Comparison of ENCODE assay signal across 8 cellular contexts in the genomic region with DNA sequence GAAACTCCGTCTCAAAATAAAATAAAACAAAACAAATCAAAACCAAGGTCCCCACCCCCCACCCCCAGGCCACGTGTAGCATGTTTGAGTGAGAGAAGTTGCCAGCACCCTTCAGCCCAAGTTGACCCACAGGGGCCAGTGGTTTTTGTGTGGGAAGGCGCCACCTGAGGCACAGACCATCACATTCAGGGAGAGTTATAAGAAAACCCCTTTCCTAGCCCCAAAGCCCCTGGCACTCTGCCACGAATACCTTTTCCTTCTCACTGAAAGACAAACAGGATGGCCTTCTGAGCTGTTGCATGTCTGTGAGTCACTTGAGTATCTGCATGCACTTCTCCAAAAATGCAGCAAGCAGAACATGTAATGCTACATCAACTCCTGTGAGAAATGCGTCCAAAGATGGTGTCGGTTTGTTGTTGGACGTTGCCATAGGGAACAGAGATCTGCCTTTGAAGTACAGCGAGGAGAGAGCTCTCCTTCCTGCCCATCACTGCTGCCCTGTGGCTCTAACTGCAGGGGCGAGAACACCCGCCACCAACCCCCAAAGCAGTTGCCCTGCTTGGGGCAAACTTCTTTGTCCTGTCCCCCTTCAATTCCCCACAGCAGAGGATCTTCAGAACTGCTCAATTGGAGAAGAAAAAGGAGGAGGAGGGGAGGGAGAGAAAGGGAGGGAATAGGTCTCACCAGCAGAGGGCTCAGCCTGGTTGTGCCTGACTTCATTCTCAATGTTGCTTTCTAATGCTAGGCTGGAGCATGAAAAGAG. TPM values are rescaled to one million over a fixed set of nuclear protein-coding genes. Genes with fewer than 3 reads are reported as not detected.
DNase-seq lines count a peak whose midpoint lies in the region; ATAC-seq and TF ChIP-seq lines count a peak whose summit lies in the region.

No MANE protein-coding gene starts in this region.

- ATAC-seq in HG02642 (IDR thresholded peaks at IDR 0.05; ENCODE audit: poor library complexity, unreplicated experiment) (peak; percentile 22), WTC11 (peak; percentile 55)

- H3K4me3 Mint-ChIP-seq in WTC11 = no peak overlapping the region

- CTCF ChIA-PET in WTC11 (lab: Charles Lee) = interaction anchor here (0.6 to 4.6 kb wide), 16 partner anchors 10 to 768 kb away, joined by 3 to 72 read pairs (median 4); no protein-coding TSS in a partner anchor

- H3K36me3 Mint-ChIP-seq in WTC11 = no peaks in the 10 kb centered on the region

- H3K27ac Mint-ChIP-seq in WTC11 = no peak overlapping the region; the same call in 1 of the 2 replicates

- peak; percentile 84 for DNase-seq in GM10266 (ENCODE audit: extremely low spot score)
- DNase-seq in NCI-H2227 (lab: John Stamatoyannopoulos, UW; ENCODE audit: unreplicated experiment) = peak; percentile 64
- DNase-seq in WTC11 (ENCODE audit: low spot score) = peak; percentile 48
- DNase-seq in cerebellar cortex (ENCODE audit: low spot score) = peak; percentile 90
- peak; percentile 91 for DNase-seq in left kidney (ENCODE audit: low read depth, low spot score)
- peak in 2 of 3 donors; percentile 24 to 32 for DNase-seq in stimulated activated CD4-positive, alpha-beta T cell treated with anti-CD3 and anti-CD28 coated beads, TNF-alpha, amount 100 ng/mL, for 1 hour (ENCODE audit: low read depth in 3 of 3, low spot score in 1 of 3)
- DNase-seq in occipital lobe (lab: John Stamatoyannopoulos, UW) = no peak

- POLR2A ChIA-PET in WTC11 (lab: Charles Lee) = interaction anchor here (0.7 to 1.2 kb wide), 2 partner anchors 44 to 80 kb away, joined by 3 to 5 read pairs; no protein-coding TSS in a partner anchor

- peaks cover 14% of the 10 kb centered on the region for H3K27me3 Mint-ChIP-seq in WTC11 (ENCODE audit: low read depth)

- TF ChIP-seq CTCF in GM10266 (IDR thresholded peaks at IDR 0.05; ENCODE audit: control insufficient read depth, insufficient read depth, low read depth, missing control alignments) (peak; percentile 76), WTC11 (IDR thresholded peaks at IDR 0.05) (no peak)

- H3K9me3 Mint-ChIP-seq in WTC11 = no peaks in the 10 kb centered on the region

- peaks cover 29% of the 10 kb centered on the region for H3K4me1 Mint-ChIP-seq in WTC11

TF ChIP-seq in WTC11, 78 proteins besides CTCF, POLR2A, EP300 and RAD21:
- TF ChIP-seq, protein P1, sequence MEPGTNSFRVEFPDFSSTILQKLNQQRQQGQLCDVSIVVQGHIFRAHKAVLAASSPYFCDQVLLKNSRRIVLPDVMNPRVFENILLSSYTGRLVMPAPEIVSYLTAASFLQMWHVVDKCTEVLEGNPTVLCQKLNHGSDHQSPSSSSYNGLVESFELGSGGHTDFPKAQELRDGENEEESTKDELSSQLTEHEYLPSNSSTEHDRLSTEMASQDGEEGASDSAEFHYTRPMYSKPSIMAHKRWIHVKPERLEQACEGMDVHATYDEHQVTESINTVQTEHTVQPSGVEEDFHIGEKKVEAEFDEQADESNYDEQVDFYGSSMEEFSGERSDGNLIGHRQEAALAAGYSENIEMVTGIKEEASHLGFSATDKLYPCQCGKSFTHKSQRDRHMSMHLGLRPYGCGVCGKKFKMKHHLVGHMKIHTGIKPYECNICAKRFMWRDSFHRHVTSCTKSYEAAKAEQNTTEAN (CRISPR knock-in tag; IDR thresholded peaks at IDR 0.05) = no peak
- TF ChIP-seq JAZF1 (CRISPR knock-in tag; IDR thresholded peaks at IDR 0.05) (no peak), FOXJ3 (CRISPR knock-in tag; IDR thresholded peaks at IDR 0.05; ENCODE audit: borderline replicate concordance) (no peak), SMAD3 (CRISPR knock-in tag; IDR thresholded peaks at IDR 0.05; ENCODE audit: borderline replicate concordance) (no peak)
- TF ChIP-seq, protein P2, sequence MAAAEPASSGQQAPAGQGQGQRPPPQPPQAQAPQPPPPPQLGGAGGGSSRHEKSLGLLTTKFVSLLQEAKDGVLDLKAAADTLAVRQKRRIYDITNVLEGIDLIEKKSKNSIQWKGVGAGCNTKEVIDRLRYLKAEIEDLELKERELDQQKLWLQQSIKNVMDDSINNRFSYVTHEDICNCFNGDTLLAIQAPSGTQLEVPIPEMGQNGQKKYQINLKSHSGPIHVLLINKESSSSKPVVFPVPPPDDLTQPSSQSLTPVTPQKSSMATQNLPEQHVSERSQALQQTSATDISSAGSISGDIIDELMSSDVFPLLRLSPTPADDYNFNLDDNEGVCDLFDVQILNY (CRISPR knock-in tag; IDR thresholded peaks at IDR 0.05) = no peak
- TF ChIP-seq, protein P3, sequence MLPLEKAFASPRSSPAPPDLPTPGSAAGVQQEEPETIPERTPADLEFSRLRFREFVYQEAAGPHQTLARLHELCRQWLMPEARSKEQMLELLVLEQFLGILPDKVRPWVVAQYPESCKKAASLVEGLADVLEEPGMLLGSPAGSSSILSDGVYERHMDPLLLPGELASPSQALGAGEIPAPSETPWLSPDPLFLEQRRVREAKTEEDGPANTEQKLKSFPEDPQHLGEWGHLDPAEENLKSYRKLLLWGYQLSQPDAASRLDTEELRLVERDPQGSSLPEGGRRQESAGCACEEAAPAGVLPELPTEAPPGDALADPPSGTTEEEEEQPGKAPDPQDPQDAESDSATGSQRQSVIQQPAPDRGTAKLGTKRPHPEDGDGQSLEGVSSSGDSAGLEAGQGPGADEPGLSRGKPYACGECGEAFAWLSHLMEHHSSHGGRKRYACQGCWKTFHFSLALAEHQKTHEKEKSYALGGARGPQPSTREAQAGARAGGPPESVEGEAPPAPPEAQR (CRISPR knock-in tag; IDR thresholded peaks at IDR 0.05) = no peak

RNA-seq across cellular contexts. Expression of a gene that starts 2.7 kb away (rescaled TPM):
- total RNA-seq in WTC11 (2021) = 8.2 to 11.2 TPM (median 9.6 TPM) in 3 replicates
- 20.1 TPM for total RNA-seq in occipital lobe
